In the genomic region with DNA sequence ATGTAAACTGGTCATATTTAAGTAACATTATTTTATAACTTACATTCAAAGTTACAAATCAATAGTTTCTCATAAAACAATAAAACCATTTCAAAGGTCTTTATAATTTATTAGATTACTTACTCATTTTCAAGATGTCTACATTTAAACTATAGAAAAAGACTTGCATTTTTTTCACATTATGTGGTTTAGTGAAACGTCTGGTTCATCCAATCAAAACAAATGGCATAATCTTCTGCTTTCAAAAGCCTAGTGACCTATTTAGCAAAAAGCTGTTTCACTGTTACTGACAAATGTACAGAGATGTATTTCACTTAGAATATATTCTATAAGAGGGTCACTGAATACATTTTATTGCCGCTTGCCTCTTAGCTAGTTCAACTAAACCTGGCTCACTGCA, we compare ENCODE assay signal across 22 cellular contexts. TPM values are rescaled to one million over a fixed set of nuclear protein-coding genes. Genes with fewer than 3 reads are reported as not detected.
DNase-seq lines count a peak whose midpoint lies in the region; TF ChIP-seq lines count a peak whose summit lies in the region.
"Had no signal": no experiment of that assay in that cellular context is flagged by ENCODE, and none has a peak within 500 bp of the region (broad histone marks: within the 10 kb centered on the region; RNA-seq: fewer than 3 reads in every experiment).

No MANE protein-coding gene starts in this region.

- DNase-seq in GM23248, result peak; percentile 34
- peak; percentile 76 for DNase-seq in choroid plexus epithelial cell (ENCODE audit: low read depth)
- DNase-seq in hepatic stellate cell (ENCODE audit: low spot score), result peak; percentile 16
- no peak for DNase-seq in glomerular visceral epithelial cell (ENCODE audit: extremely low spot score)
- no peak for DNase-seq in D341Med (ENCODE audit: low spot score)
- no peak for DNase-seq in MM.1S
- no peak for DNase-seq in hypothalamus (lab: John Stamatoyannopoulos, UW)
- DNase-seq: activated CD4-positive, CD25-positive, alpha-beta regulatory T cell; CD4-positive, alpha-beta memory T cell; GOT3; left ventricle myocardium superior; NCI-H1417 treated with DMSO at 0.1 percent for 48 hours; NCI-H2081 treated with DMSO at 0.1 percent for 48 hours; NCI-H226; Peyer's patch; SIG-M5; stimulated activated CD4-positive, alpha-beta T cell treated with anti-CD3 and anti-CD28 coated beads, Interleukin-2, amount 100 ng/mL, for 24 hours; SW 1271; trophoblast cell had no signal

- H3K9me2 ChIP-seq in GM23248 (ENCODE audit: insufficient read depth) (no peaks in the 10 kb centered on the region), MM.1S (replicated peaks; ENCODE audit: insufficient read depth, low read length) (no peaks in the 10 kb centered on the region)

- H3K4me2 ChIP-seq in GM23248 (ENCODE audit: unreplicated experiment) (no peak overlapping the region), MM.1S (ENCODE audit: low read depth, low read length) (no peak overlapping the region)
- H3K4me2 ChIP-seq: KMS-11 had no signal

- H3K9ac ChIP-seq in GM23248, result no peak overlapping the region
- no peak overlapping the region for H3K9ac ChIP-seq in MM.1S (ENCODE audit: low read length)
- H3K9ac ChIP-seq: KMS-11 had no signal

- H4K20me1 ChIP-seq in GM23248 (ENCODE audit: insufficient read depth) (no peaks in the 10 kb centered on the region), MM.1S (ENCODE audit: insufficient read depth, low read length) (no peaks in the 10 kb centered on the region)

- H3K27ac ChIP-seq in GM23248 (no peak overlapping the region), MM.1S (ENCODE audit: low read length) (no peak overlapping the region)
- H3K27ac ChIP-seq: gastroesophageal sphincter, KMS-11, Peyer's patch, skin epidermis had no signal

- TF ChIP-seq CTCF in choroid plexus epithelial cell (conservative IDR thresholded peaks at IDR 0.05; ENCODE audit: low read depth, low read length), result no peak
- TF ChIP-seq CTCF in MM.1S (IDR thresholded peaks at IDR 0.05; ENCODE audit: low read length), result no peak

- H3F3A ChIP-seq in GM23248 (ENCODE audit: insufficient read depth) (0 out of 2 replicates have a peak, but pooled peaks cover 6% of the 10 kb centered on the region), MM.1S (ENCODE audit: insufficient read depth, low read length) (no peaks in the 10 kb centered on the region)

- H3K79me2 ChIP-seq in GM23248 (ENCODE audit: insufficient read depth) (no peaks in the 10 kb centered on the region), MM.1S (ENCODE audit: low read length) (no peaks in the 10 kb centered on the region)

- WGBS in GM23248 (ENCODE audit: low coverage in 1 of 2, low lambda C conversion rate in 2 of 2, missing lambda C conversion rate in 2 of 2), 2 experiments, result 65 to 69% methylated on average over 2 of the region's 2 CpGs

- no peak overlapping the region for H2AFZ ChIP-seq in GM23248
- H2AFZ ChIP-seq in MM.1S (ENCODE audit: low read length), result no peak overlapping the region

- H3K27me3 ChIP-seq in GM23248 (replicated peaks; ENCODE audit: insufficient read depth) (no peaks in the 10 kb centered on the region), MM.1S (replicated peaks; ENCODE audit: insufficient read depth, low read length) (no peaks in the 10 kb centered on the region)
- H3K27me3 ChIP-seq: gastroesophageal sphincter, Peyer's patch had no signal

- in situ Hi-C loops in GM23248 (cut with MboI), result no loop called here

- H3K4me1 ChIP-seq in GM23248 (ENCODE audit: insufficient read depth), result peaks cover 10% of the 10 kb centered on the region; the same call in 1 of the 2 replicates
- H3K4me1 ChIP-seq in MM.1S (ENCODE audit: low read length), result no peaks in the 10 kb centered on the region
- H3K4me1 ChIP-seq: gastroesophageal sphincter, Peyer's patch had no signal

- H3K36me3 ChIP-seq in GM23248 (ENCODE audit: low read depth), result peaks cover 33% of the 10 kb centered on the region
- H3K36me3 ChIP-seq in MM.1S (replicated peaks; ENCODE audit: insufficient read depth, low read length), result no peaks in the 10 kb centered on the region; the same call in 1 of the 2 replicates

- H3K9me3 ChIP-seq in GM23248 (ENCODE audit: low read depth) (no peaks in the 10 kb centered on the region), MM.1S (replicated peaks; ENCODE audit: insufficient read depth, low read length) (no peaks in the 10 kb centered on the region)
- H3K9me3 ChIP-seq: gastroesophageal sphincter, Peyer's patch had no signal

- H3K4me3 ChIP-seq in GM23248 (no peak overlapping the region), choroid plexus epithelial cell (ENCODE audit: low read depth, low read length) (no peak overlapping the region), MM.1S (ENCODE audit: low read length) (no peak overlapping the region)
- H3K4me3 ChIP-seq: gastroesophageal sphincter, Peyer's patch, skin epidermis had no signal

RNA-seq across cellular contexts. Expression of gene MCM6, which starts 49.3 kb away (rescaled TPM):
- total RNA-seq in GM23248 (2014; rRNA removed; shearing (Covaris generic)), result 13.7 and 16.4 TPM in 2 replicates
- polyA plus RNA-seq in GM23248 (2016; fragmentation: Nextera tagmentation; extraction: Ambion mirVana), result 21.4 and 22.3 TPM in 2 replicates

RNA-seq across cellular contexts. Expression of gene DARS1, which starts 59.9 kb away (rescaled TPM):
- 121 and 144 TPM in 2 replicates for total RNA-seq in GM23248 (2014; rRNA removed; shearing (Covaris generic))
- polyA plus RNA-seq in GM23248 (2016; fragmentation: Nextera tagmentation; extraction: Ambion mirVana), result 109 and 111 TPM in 2 replicates

Comparison
In these comparisons a context has a peak if more than half of its experiments do, and no peak if none do; other contexts are left out.
1. DNase-seq: peak in GM23248 (single experiment), choroid plexus epithelial cell (single experiment) and hepatic stellate cell (single experiment); none in glomerular visceral epithelial cell (single experiment), D341Med (single experiment), MM.1S (single experiment) and hypothalamus (0 of 51).